Comparison of ENCODE assay signal across 20 cellular contexts in genomic region chr18:77082316-77082715, GRCh38. TPM values are rescaled to one million over a fixed set of nuclear protein-coding genes. Genes with fewer than 3 reads are reported as not detected.
DNase-seq lines count a peak whose midpoint lies in the region; ATAC-seq and TF ChIP-seq lines count a peak whose summit lies in the region.
"Had no signal": no experiment of that assay in that cellular context is flagged by ENCODE, and none has a peak within 500 bp of the region (broad histone marks: within the 10 kb centered on the region; RNA-seq: fewer than 3 reads in every experiment).

No MANE protein-coding gene starts in this region.

- H2AK5ac ChIP-seq in H9 (ENCODE audit: insufficient read length, low read length), result no peak overlapping the region

- H3K79me1 ChIP-seq in H9 (ENCODE audit: insufficient read depth, low read depth, low read length, poor library complexity, severe bottlenecking), result no peaks in the 10 kb centered on the region

- ATAC-seq in HG03135 (IDR thresholded peaks at IDR 0.05; ENCODE audit: unreplicated experiment), result no peak
- ATAC-seq in GM18861 (IDR thresholded peaks at IDR 0.05; ENCODE audit: unreplicated experiment), result no peak
- ATAC-seq in HG02798 (IDR thresholded peaks at IDR 0.05; ENCODE audit: poor library complexity, unreplicated experiment), result no peak

- no peak overlapping the region for H3K4ac ChIP-seq in H9 (ENCODE audit: low read depth, low read length)

- H4K91ac ChIP-seq in H9 (ENCODE audit: insufficient read length, low read depth, low read length), result no peak overlapping the region

- H3K27ac ChIP-seq in H9 (ENCODE audit: insufficient read length, low read depth, low read length), result no peak overlapping the region
- H3K27ac ChIP-seq: C4-2B, RWPE1 had no signal

- peaks cover 3% of the 10 kb centered on the region; the same call in 1 of the 2 replicates for H3K4me1 ChIP-seq in H9 (ENCODE audit: insufficient read depth, low read length)

- H3K4me1 Mint-ChIP-seq in H9, result peaks cover 17 to 19% of the 10 kb centered on the region in 2 experiments

- TF ChIP-seq CTCF in H9 (conservative IDR thresholded peaks at IDR 0.05), result no peak

- peaks cover 20% of the 10 kb centered on the region for H3K27me3 Mint-ChIP-seq in H9 (ENCODE audit: low read depth)
- H3K27me3 Mint-ChIP-seq: activated naive CD8-positive, alpha-beta T cell treated with anti-CD3 and anti-CD28 coated beads, Interleukin-2, amount 10 ng/mL, durations not matched to agents 7 days and 5 days; type B pancreatic cell had no signal

- H3K27ac Mint-ChIP-seq in H9, result peak overlapping the region in 1 of 3 experiments; percentile 56; a peak in 1 of 7 replicates
- H3K27ac Mint-ChIP-seq: activated naive CD8-positive, alpha-beta T cell treated with anti-CD3 and anti-CD28 coated beads, Interleukin-2, amount 10 ng/mL, durations not matched to agents 7 days and 5 days; type B pancreatic cell had no signal

- H4K20me1 ChIP-seq in H9 (ENCODE audit: control insufficient read depth, insufficient read depth, insufficient read length), result no peaks in the 10 kb centered on the region

- no peak overlapping the region for H3K18ac ChIP-seq in H9 (ENCODE audit: insufficient read length, low read depth, low read length)

- no CpG with 5 or more reads among the region's 8 CpGs for WGBS in H9 (ENCODE audit: extremely low coverage, insufficient read length, low lambda C conversion rate)

- no peak overlapping the region for H3K4me2 ChIP-seq in H9 (ENCODE audit: insufficient read depth, insufficient read length, low read length)
- H3K4me2 ChIP-seq: SK-N-SH had no signal

- no peak overlapping the region for H3K14ac ChIP-seq in H9 (ENCODE audit: insufficient read depth, low read length)

- peaks cover 4% of the 10 kb centered on the region for H3K23me2 ChIP-seq in H9 (ENCODE audit: insufficient read length, low read depth, low read length, poor library complexity, severe bottlenecking)

- no peak overlapping the region for H3K9ac ChIP-seq in H9 (ENCODE audit: extremely low read depth, insufficient read length, low read length)
- H3K9ac ChIP-seq: SK-N-SH had no signal

- 0 out of 5 replicates have a peak, but pooled peaks cover 0 to 2% of the 10 kb centered on the region in 2 experiments for H3K9me3 Mint-ChIP-seq in H9

- H3K56ac ChIP-seq in H9 (ENCODE audit: insufficient read length, low read depth, low read length), result no peak overlapping the region

- no peak overlapping the region for H2BK15ac ChIP-seq in H9 (ENCODE audit: low read depth, low read length)

- no peak overlapping the region for H4K5ac ChIP-seq in H9 (ENCODE audit: insufficient read length, low read depth, low read length)

- no peaks in the 10 kb centered on the region; a peak in 2 of 7 replicates for H3K36me3 Mint-ChIP-seq in H9 (ENCODE audit: insufficient read depth in 1 of 3, low read depth in 3 of 3)
- H3K36me3 Mint-ChIP-seq: type B pancreatic cell had no signal

- no peak overlapping the region for H3T11ph ChIP-seq in H9 (ENCODE audit: low read length)

- peak; percentile 47 for DNase-seq in activated CD8-positive, alpha-beta memory T cell treated with anti-CD3 and anti-CD28 coated beads for 24 hours
- no peak for DNase-seq in activated CD8-positive, alpha-beta memory T cell treated with anti-CD3 and anti-CD28 coated beads, Interleukin-2, amount 50 U/mL, for 4 hours
- DNase-seq in MV-4-11 (lab: John Stamatoyannopoulos, UW) (peak; percentile 41), iris pigment epithelial cell (ENCODE audit: low read depth) (peak; percentile 53), H9 (no peak)
- DNase-seq: activated naive CD8-positive, alpha-beta T cell treated with anti-CD3 and anti-CD28 coated beads, Interleukin-2, amount 10 ng/mL, durations not matched to agents 7 days and 5 days; activated T-cell treated with anti-CD3 and anti-CD28 coated beads for 4 hours; DMS 273 treated with DMSO at 0.1 percent for 48 hours; effector CD4-positive, alpha-beta T cell; GOT3; NCI-H1417; NCI-H446; SK-N-SH; T-helper 2 cell had no signal

- no peak overlapping the region for H3K23ac ChIP-seq in H9 (ENCODE audit: insufficient read length, low read depth, low read length)

- H2BK5ac ChIP-seq in H9 (ENCODE audit: insufficient read length, low read length), result no peak overlapping the region

- H2AFZ ChIP-seq in H9 (ENCODE audit: low read length), result no peak overlapping the region

- no peak overlapping the region for H4K8ac ChIP-seq in H9 (replicated peaks; ENCODE audit: insufficient read length, low read depth, low read length)

- no peaks in the 10 kb centered on the region for H3K27me3 ChIP-seq in H9 (ENCODE audit: insufficient read depth, low read length)

- no peak overlapping the region for H2BK12ac ChIP-seq in H9 (ENCODE audit: insufficient read length, low read depth, low read length)

- no peak overlapping the region for H2BK120ac ChIP-seq in H9 (ENCODE audit: low read depth, low read length, poor library complexity, severe bottlenecking)

- no peak overlapping the region for H3K4me3 Mint-ChIP-seq in H9
- H3K4me3 Mint-ChIP-seq: activated naive CD8-positive, alpha-beta T cell treated with anti-CD3 and anti-CD28 coated beads, Interleukin-2, amount 10 ng/mL, durations not matched to agents 7 days and 5 days; type B pancreatic cell had no signal

- H3K79me2 ChIP-seq in H9 (ENCODE audit: insufficient read depth, low read length), result no peaks in the 10 kb centered on the region

- no peaks in the 10 kb centered on the region for H3K9me3 ChIP-seq in H9 (ENCODE audit: control insufficient read depth, low read depth, low read length)
- H3K9me3 ChIP-seq: SK-N-SH had no signal

- H2BK20ac ChIP-seq in H9 (ENCODE audit: low read depth, low read length, poor library complexity, severe bottlenecking), result no peak overlapping the region

RNA-seq across cellular contexts. Expression of gene MBP, which starts 50.3 kb away (rescaled TPM):
- total RNA-seq in H9 (2021), result 5.2 and 8.6 TPM in 2 replicates

Comparison
In these comparisons a context has a peak if more than half of its experiments do, and no peak if none do; other contexts are left out.
1. DNase-seq: peak in activated CD8-positive, alpha-beta memory T cell treated with anti-CD3 and anti-CD28 coated beads for 24 hours (single experiment), MV-4-11 (single experiment) and iris pigment epithelial cell (single experiment); none in activated CD8-positive, alpha-beta memory T cell treated with anti-CD3 and anti-CD28 coated beads, Interleukin-2, amount 50 U/mL, for 4 hours (single experiment) and H9 (single experiment).